ENCODE assay signal across 14 cellular contexts in the genomic region with DNA sequence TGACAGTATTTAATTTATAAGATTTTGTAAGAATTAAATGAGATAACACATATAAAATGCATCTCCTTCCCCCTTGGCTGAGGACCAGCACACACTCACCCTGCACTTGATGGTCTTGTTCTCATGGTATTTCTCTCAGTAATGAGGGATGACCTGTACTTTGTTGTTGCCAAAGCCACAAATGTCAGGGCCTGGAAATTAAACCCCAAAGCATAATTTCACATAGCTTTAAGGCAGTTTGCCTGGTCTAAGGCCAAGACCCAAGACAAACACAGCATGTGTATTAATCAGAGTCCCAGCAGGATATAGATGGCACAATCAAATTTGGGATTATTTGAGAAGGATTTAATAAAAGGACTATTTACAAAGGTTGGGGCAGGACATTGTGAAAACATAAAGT. TPM values are rescaled to one million over a fixed set of nuclear protein-coding genes. Genes with fewer than 3 reads are reported as not detected.
DNase-seq lines count a peak whose midpoint lies in the region; ATAC-seq and TF ChIP-seq lines count a peak whose summit lies in the region.
"Had no signal": no experiment of that assay in that cellular context is flagged by ENCODE, and none has a peak within 500 bp of the region (broad histone marks: within the 10 kb centered on the region; RNA-seq: fewer than 3 reads in every experiment).

No MANE protein-coding gene starts in this region.

- H3K9me3 Mint-ChIP-seq in endodermal cell, result no peaks in the 10 kb centered on the region
- H3K9me3 Mint-ChIP-seq: activated CD4-positive, alpha-beta T cell treated with anti-CD3 and anti-CD28 coated beads, Interleukin-2, amount 10 ng/mL, durations not matched to agents 24 days and 14 days; IgD-negative memory B cell had no signal

- H3K27me3 ChIP-seq in Panc1 (ENCODE audit: control insufficient read depth, insufficient read depth, low read length) (no peaks in the 10 kb centered on the region), gastrocnemius medialis (no peaks in the 10 kb centered on the region), endodermal cell (ENCODE audit: control insufficient read depth, insufficient read depth, low read length, poor library complexity, severe bottlenecking) (no peaks in the 10 kb centered on the region), BE2C (no peaks in the 10 kb centered on the region)
- H3K27me3 ChIP-seq: sigmoid colon, vagina had no signal

- ATAC-seq in Panc1, result peak; percentile 19; the same call in 1 of the 2 replicates
- no peak for ATAC-seq in gastrocnemius medialis

- H3K9ac ChIP-seq in endodermal cell (ENCODE audit: extremely low read depth, low read length, poor library complexity, severe bottlenecking), result no peak overlapping the region

- no peak overlapping the region for H3K4me3 Mint-ChIP-seq in endodermal cell
- H3K4me3 Mint-ChIP-seq: activated CD4-positive, alpha-beta T cell treated with anti-CD3 and anti-CD28 coated beads, Interleukin-2, amount 10 ng/mL, durations not matched to agents 24 days and 14 days had no signal

- no peak overlapping the region for H3K27ac Mint-ChIP-seq in endodermal cell
- H3K27ac Mint-ChIP-seq: activated CD4-positive, alpha-beta T cell treated with anti-CD3 and anti-CD28 coated beads, Interleukin-2, amount 10 ng/mL, durations not matched to agents 24 days and 14 days had no signal

- intact Hi-C loops in Panc1 (cut with micrococcal nuclease; ENCODE audit: unreplicated experiment) (no loop called here), gastrocnemius medialis (cut with DNase I; ENCODE audit: low total_unique reads) (loop anchor here (10.0 kb wide), 1 partner anchor 97 kb away; no protein-coding TSS in a partner anchor)

- TF ChIP-seq CTCF in Panc1 (IDR thresholded peaks at IDR 0.05), result no peak
- TF ChIP-seq CTCF in gastrocnemius medialis (IDR thresholded peaks at IDR 0.05 in 4 of 5, conservative IDR thresholded peaks at IDR 0.05 in 1 of 5), result no peak
- no peak for TF ChIP-seq CTCF in endodermal cell (conservative IDR thresholded peaks at IDR 0.05)
- TF ChIP-seq CTCF in BE2C (IDR thresholded peaks at IDR 0.05; ENCODE audit: low read depth, low read length), result no peak

- in situ Hi-C loops in Panc1 (cut with HindIII; ENCODE audit: low pct_unique_long_range_greater_than_20kb, low sequenced_read_pairs), result no loop called here
- in situ Hi-C loops in gastrocnemius medialis (cut with MboI; ENCODE audit: low sequenced_read_pairs in 4 of 4), result no loop called here

- H3K36me3 ChIP-seq in Panc1 (ENCODE audit: control insufficient read depth, insufficient read depth, low read length) (no peaks in the 10 kb centered on the region), gastrocnemius medialis (no peaks in the 10 kb centered on the region), endodermal cell (ENCODE audit: control insufficient read depth, insufficient read depth, low read length) (no peaks in the 10 kb centered on the region), BE2C (no peaks in the 10 kb centered on the region)
- H3K36me3 ChIP-seq: sigmoid colon, vagina had no signal

- H3K4me1 Mint-ChIP-seq in endodermal cell, result peaks cover 9% of the 10 kb centered on the region

- no peaks in the 10 kb centered on the region for H3K27me3 Mint-ChIP-seq in endodermal cell (ENCODE audit: insufficient read depth)
- H3K27me3 Mint-ChIP-seq: activated CD4-positive, alpha-beta T cell treated with anti-CD3 and anti-CD28 coated beads, Interleukin-2, amount 10 ng/mL, durations not matched to agents 24 days and 14 days; IgD-negative memory B cell had no signal

- no peaks in the 10 kb centered on the region for H3K36me3 Mint-ChIP-seq in endodermal cell (ENCODE audit: low read depth)
- H3K36me3 Mint-ChIP-seq: IgD-negative memory B cell had no signal

- CTCF ChIA-PET in Panc1 (lab: Charles Lee), result interaction anchor here (0.5 kb wide), 1 partner anchor 199 kb away, joined by 9 read pairs; no protein-coding TSS in a partner anchor

- peak; percentile 75 for DNase-seq in GM03348 (ENCODE audit: low spot score)
- DNase-seq in Panc1 (ENCODE audit: low read depth, low spot score), result no peak
- peak; percentile 29 for DNase-seq in epidermal melanocyte (ENCODE audit: insufficient read length, low spot score)
- DNase-seq in gastrocnemius medialis, result no peak
- DNase-seq in endodermal cell, result no peak
- DNase-seq in superior temporal gyrus (ENCODE audit: extremely low spot score), result no peak
- DNase-seq in BE2C, result no peak
- DNase-seq: activated CD4-positive, alpha-beta T cell treated with anti-CD3 and anti-CD28 coated beads, Interleukin-2, amount 10 ng/mL, durations not matched to agents 24 days and 14 days; activated naive CD4-positive, alpha-beta T cell; GDM1; NCI-H446 treated with DMSO at 0.1 percent for 48 hours; sigmoid colon had no signal

- TF ChIP-seq POLR2A in gastrocnemius medialis (IDR thresholded peaks at IDR 0.05), result no peak

- H3K4me3 ChIP-seq in Panc1 (ENCODE audit: low read depth in 2 of 2, low read length in 2 of 2) (no peak overlapping the region), gastrocnemius medialis (no peak overlapping the region), endodermal cell (ENCODE audit: low read length) (no peak overlapping the region), BE2C (ENCODE audit: low read depth, low read length) (no peak overlapping the region)
- H3K4me3 ChIP-seq: sigmoid colon, vagina had no signal

- H3K27ac ChIP-seq in Panc1 (ENCODE audit: low read length) (peak overlapping the region; percentile 94), gastrocnemius medialis (peak overlapping the region in 3 of 4 donors; percentile 10 to 78 (median 63)), endodermal cell (ENCODE audit: low read depth, low read length) (no peak overlapping the region)
- H3K27ac ChIP-seq: sigmoid colon, vagina had no signal

- POLR2A ChIA-PET in Panc1 (lab: Charles Lee), result no interaction called here

- BruUV-seq in Panc1 (replicated peaks; lab: Mats Ljungman, UMichigan), result no TSS peak

- peaks cover 66% of the 10 kb centered on the region for H3K4me1 ChIP-seq in Panc1 (ENCODE audit: control insufficient read depth, insufficient read depth, low read length)
- peaks cover 63 to 67% of the 10 kb centered on the region in 2 donors for H3K4me1 ChIP-seq in gastrocnemius medialis
- H3K4me1 ChIP-seq in endodermal cell (ENCODE audit: control insufficient read depth, insufficient read depth, low read length), result no peaks in the 10 kb centered on the region
- no peaks in the 10 kb centered on the region for H3K4me1 ChIP-seq in BE2C

- H3K9me3 ChIP-seq in Panc1 (ENCODE audit: control insufficient read depth, insufficient read depth, low read depth, low read length) (no peaks in the 10 kb centered on the region), gastrocnemius medialis (no peaks in the 10 kb centered on the region), endodermal cell (ENCODE audit: control insufficient read depth, low read length) (no peaks in the 10 kb centered on the region), BE2C (no peaks in the 10 kb centered on the region)
- H3K9me3 ChIP-seq: sigmoid colon, vagina had no signal

RNA-seq across cellular contexts. Expression of gene EPS15, which starts 48.6 kb away (rescaled TPM):
- total RNA-seq in Panc1 (2021; ENCODE audit: unreplicated experiment) (54.4 TPM), gastrocnemius medialis (100 to 1,000 TPM in 1 of 4 donors, 10 to 100 TPM in 3; 44.8 to 121 (median 71.0) TPM), endodermal cell (10 to 100 TPM; 45.0 to 46.9 TPM)
- 15.4 TPM for polyA plus RNA-seq in Panc1 (2012; ENCODE audit: insufficient read length)
- polyA plus RNA-seq in endodermal cell (2013, experiment 1 of 2), result 34.2 TPM
- 29.3 TPM for polyA plus RNA-seq in endodermal cell (2013, experiment 2 of 2)
- 10.8 TPM for polyA plus RNA-seq in BE2C (2012; ENCODE audit: insufficient read depth, insufficient read length, low read depth)

RNA-seq across cellular contexts. Expression of gene OSBPL9, which starts 49.2 kb away (rescaled TPM):
- 85.5 TPM for total RNA-seq in Panc1 (2021; ENCODE audit: unreplicated experiment)
- polyA plus RNA-seq in Panc1 (2012; ENCODE audit: insufficient read length), result 63.5 TPM
- total RNA-seq in gastrocnemius medialis, result 100 to 1,000 TPM in 3 of 4 donors, 10 to 100 TPM in 1; 65.8 to 206 (median 136) TPM
- 10 to 100 TPM; 76.9 to 93.3 TPM for total RNA-seq in endodermal cell
- 88.6 TPM for polyA plus RNA-seq in endodermal cell (2013, experiment 1 of 2)
- polyA plus RNA-seq in endodermal cell (2013, experiment 2 of 2), result 84.6 TPM
- 20.4 TPM for polyA plus RNA-seq in BE2C (2012; ENCODE audit: insufficient read depth, insufficient read length, low read depth)

Comparison
In these comparisons a context has a peak if more than half of its experiments do, and no peak if none do; other contexts are left out.
1. DNase-seq: peak in GM03348 (single experiment) and epidermal melanocyte (single experiment); none in Panc1 (single experiment), gastrocnemius medialis (0 of 2), endodermal cell (single experiment), superior temporal gyrus (single experiment) and BE2C (single experiment).